8 cellular contexts compared by ENCODE assay signal in genomic region chr20:60056345-60057122, GRCh38.
DNase-seq lines count a peak whose midpoint lies in the region; ATAC-seq lines count a peak whose summit lies in the region.

No MANE protein-coding gene starts in this region.

- DNase-seq in activated T-cell treated with anti-CD3 and anti-CD28 coated beads, Interleukin-2, amount 50 U/mL, for 4 hours, result no peak
- no peak for DNase-seq in activated T-cell treated with anti-CD3 and anti-CD28 coated beads, Interleukin-2, amount 50 U/mL, for 1 hour
- DNase-seq in SK-N-MC (ENCODE audit: low read depth, low spot score) (no peak), NCI-H1105 (lab: John Stamatoyannopoulos, UW) (no peak), germinal center (ENCODE audit: low spot score) (no peak), HT-29 (ENCODE audit: low spot score) (no peak)
- no peak for DNase-seq in central memory CD8-positive, alpha-beta T cell (ENCODE audit: low spot score in 2 of 2)

- H3K4me1 Mint-ChIP-seq in activated T-cell treated with anti-CD3 and anti-CD28 coated beads, Interleukin-2, amount 50 U/mL, for 4 hours (ENCODE audit: low read depth), result peaks cover 45% of the 10 kb centered on the region
- peaks cover 57% of the 10 kb centered on the region for H3K4me1 Mint-ChIP-seq in central memory CD8-positive, alpha-beta T cell

- H3K4me3 ChIP-seq in SK-N-MC, result peak overlapping the region; percentile 22; the same call in 1 of the 2 replicates
- peak overlapping the region in 4 of 5 donors; percentile 10 to 45 (median 28) for H3K4me3 ChIP-seq in subcutaneous abdominal adipose tissue (ENCODE audit: low read depth in 1 of 5, low read length in 5 of 5)

- H3K9me3 Mint-ChIP-seq in activated T-cell treated with anti-CD3 and anti-CD28 coated beads, Interleukin-2, amount 50 U/mL, for 4 hours, result no peaks in the 10 kb centered on the region
- H3K9me3 Mint-ChIP-seq in central memory CD8-positive, alpha-beta T cell, result no peaks in the 10 kb centered on the region

- peaks cover 3 to 33% (median 18%) of the 10 kb centered on the region in 5 donors for H3K27me3 ChIP-seq in subcutaneous abdominal adipose tissue (ENCODE audit: control insufficient read depth in 5 of 5, insufficient read depth in 4 of 5, low read length in 5 of 5)

- peak overlapping the region; percentile 74 for H3K4me3 Mint-ChIP-seq in activated T-cell treated with anti-CD3 and anti-CD28 coated beads, Interleukin-2, amount 50 U/mL, for 4 hours
- H3K4me3 Mint-ChIP-seq in central memory CD8-positive, alpha-beta T cell, result peak overlapping the region; percentile 78

- ATAC-seq in activated T-cell treated with anti-CD3 and anti-CD28 coated beads, Interleukin-2, amount 50 U/mL, for 4 hours, result no peak
- ATAC-seq in central memory CD8-positive, alpha-beta T cell (replicated peaks; ENCODE audit: extremely low read depth, poor library complexity, severe bottlenecking), result peak; percentile 3

- no peaks in the 10 kb centered on the region for H3K36me3 ChIP-seq in SK-N-MC (ENCODE audit: insufficient read depth, low read length)
- H3K36me3 ChIP-seq in subcutaneous abdominal adipose tissue (ENCODE audit: control insufficient read depth in 5 of 5, insufficient read depth in 5 of 5, low read length in 5 of 5), result no peaks in the 10 kb centered on the region

- H3K9me3 ChIP-seq in SK-N-MC (ENCODE audit: low read depth, low read length), result no peaks in the 10 kb centered on the region
- no peaks in the 10 kb centered on the region for H3K9me3 ChIP-seq in subcutaneous abdominal adipose tissue (ENCODE audit: control insufficient read depth in 5 of 5, low read length in 5 of 5)

- H3K27ac Mint-ChIP-seq in central memory CD8-positive, alpha-beta T cell (ENCODE audit: low read depth), result peak overlapping the region; percentile 89

- no peak overlapping the region for H3K27ac ChIP-seq in SK-N-MC
- H3K27ac ChIP-seq in subcutaneous abdominal adipose tissue (ENCODE audit: low read depth, low read length), result no peak overlapping the region

- H3K9ac ChIP-seq in SK-N-MC (ENCODE audit: insufficient read length) (peak overlapping the region; percentile 22), subcutaneous abdominal adipose tissue (ENCODE audit: low read length in 5 of 5) (peak overlapping the region in 2 of 5 donors; percentile 13 to 16)

- H3K27me3 Mint-ChIP-seq in activated T-cell treated with anti-CD3 and anti-CD28 coated beads, Interleukin-2, amount 50 U/mL, for 4 hours (ENCODE audit: low read depth), result no peaks in the 10 kb centered on the region
- H3K27me3 Mint-ChIP-seq in central memory CD8-positive, alpha-beta T cell, result no peaks in the 10 kb centered on the region

- H3K36me3 Mint-ChIP-seq in activated T-cell treated with anti-CD3 and anti-CD28 coated beads, Interleukin-2, amount 50 U/mL, for 4 hours (ENCODE audit: insufficient read depth), result no peaks in the 10 kb centered on the region
- peaks cover 3% of the 10 kb centered on the region for H3K36me3 Mint-ChIP-seq in central memory CD8-positive, alpha-beta T cell (ENCODE audit: insufficient read depth)

- H3K4me1 ChIP-seq in subcutaneous abdominal adipose tissue (ENCODE audit: control insufficient read depth in 5 of 5, insufficient read depth in 5 of 5, low read length in 5 of 5), result peaks cover 6 to 51% (median 18%) of the 10 kb centered on the region in 5 donors
